11 cellular contexts compared by ENCODE assay signal in genomic region chr18:57533399-57533884, GRCh38. TPM values are rescaled to one million over a fixed set of nuclear protein-coding genes. Genes with fewer than 3 reads are reported as not detected.
DNase-seq lines count a peak whose midpoint lies in the region; ATAC-seq and TF ChIP-seq lines count a peak whose summit lies in the region.
"Had no signal": no experiment of that assay in that cellular context is flagged by ENCODE, and none has a peak within 500 bp of the region (broad histone marks: within the 10 kb centered on the region; RNA-seq: fewer than 3 reads in every experiment).

No MANE protein-coding gene starts in this region.

- H3K9me3 Mint-ChIP-seq in naive thymus-derived CD8-positive, alpha-beta T cell: no peaks in the 10 kb centered on the region

- TF ChIP-seq EP300 in esophagus muscularis mucosa (IDR thresholded peaks at IDR 0.05): no peak

- POLR2A ChIA-PET in naive thymus-derived CD8-positive, alpha-beta T cell (lab: Charles Lee): no interaction called here

- peaks cover 0 to 6% (median 0%) of the 10 kb centered on the region in 4 donors for H3K27me3 ChIP-seq in esophagus muscularis mucosa
- H3K27me3 ChIP-seq: stomach had no signal

- no peaks in the 10 kb centered on the region for H3K9me3 ChIP-seq in esophagus muscularis mucosa
- H3K9me3 ChIP-seq: stomach had no signal

- H3K27me3 Mint-ChIP-seq in naive thymus-derived CD8-positive, alpha-beta T cell: peaks cover 0 to 11% (median 5%) of the 10 kb centered on the region in 5 donors

- peak; percentile 7 for DNase-seq in AG08395 (ENCODE audit: low spot score)
- peak; percentile 3 for DNase-seq in M059J (ENCODE audit: low read depth)
- DNase-seq in cardiac fibroblast (ENCODE audit: low read depth in 2 of 2): peak; percentile 5 to 28
- peak; percentile 14 for DNase-seq in iris pigment epithelial cell (ENCODE audit: low read depth)
- DNase-seq in naive thymus-derived CD8-positive, alpha-beta T cell: no peak
- no peak for DNase-seq in esophagus muscularis mucosa (ENCODE audit: extremely low spot score)
- DNase-seq in SIG-M5 treated with dmso at 0.1 percent for 504 hours (lab: John Stamatoyannopoulos, UW; ENCODE audit: unreplicated experiment): no peak
- DNase-seq: foreskin keratinocyte, NCI-H524, stomach had no signal

- H3K36me3 ChIP-seq in esophagus muscularis mucosa: no peaks in the 10 kb centered on the region
- H3K36me3 ChIP-seq: stomach had no signal

- intact Hi-C loops in esophagus muscularis mucosa (cut with DNase I): no loop called here

- H3K4me1 Mint-ChIP-seq in naive thymus-derived CD8-positive, alpha-beta T cell: no peaks in the 10 kb centered on the region

- WGBS in esophagus muscularis mucosa: 42% methylated on average over 9 of the region's 9 CpGs

- no peak for ATAC-seq in naive thymus-derived CD8-positive, alpha-beta T cell
- no peak for ATAC-seq in GM18870 (IDR thresholded peaks at IDR 0.05; ENCODE audit: unreplicated experiment)
- ATAC-seq: foreskin keratinocyte had no signal

- no peaks in the 10 kb centered on the region for H3K36me3 Mint-ChIP-seq in naive thymus-derived CD8-positive, alpha-beta T cell

- TF ChIP-seq POLR2A in esophagus muscularis mucosa (IDR thresholded peaks at IDR 0.05; ENCODE audit: low read depth): no peak

- TF ChIP-seq CTCF in cardiac fibroblast (IDR thresholded peaks at IDR 0.05; ENCODE audit: low read depth, low read length) (no peak), esophagus muscularis mucosa (IDR thresholded peaks at IDR 0.05) (no peak)

- H3K4me1 ChIP-seq in esophagus muscularis mucosa: peaks cover 0 to 16% (median 6%) of the 10 kb centered on the region in 4 donors
- H3K4me1 ChIP-seq: foreskin keratinocyte had no signal

- H3K4me3 Mint-ChIP-seq in naive thymus-derived CD8-positive, alpha-beta T cell: no peak overlapping the region

- H3K4me3 ChIP-seq in cardiac fibroblast (replicated peaks in 1 of 2; ENCODE audit: low read depth in 2 of 2, low read length in 2 of 2) (no peak overlapping the region), esophagus muscularis mucosa (no peak overlapping the region)
- H3K4me3 ChIP-seq: stomach had no signal

- H3K27ac ChIP-seq in esophagus muscularis mucosa (replicated peaks in 1 of 4): peak overlapping the region in 1 of 4 donors; percentile 28
- H3K27ac ChIP-seq: foreskin keratinocyte, stomach had no signal

- H3K27ac Mint-ChIP-seq in naive thymus-derived CD8-positive, alpha-beta T cell: no peak overlapping the region

RNA-seq across cellular contexts. Expression of gene FECH, which starts 53.1 kb away (rescaled TPM):
- 37.8 and 51.3 TPM in 2 replicates for total RNA-seq in M059J (2014; rRNA removed; shearing (Covaris generic))
- total RNA-seq in naive thymus-derived CD8-positive, alpha-beta T cell: 10 to 100 TPM; 16.8 to 18.0 TPM
- polyA plus RNA-seq in naive thymus-derived CD8-positive, alpha-beta T cell: 10 to 100 TPM; 16.5 to 24.5 (median 22.9) TPM
- total RNA-seq in esophagus muscularis mucosa: 10 to 100 TPM; 24.1 to 37.2 (median 29.2) TPM

Comparison
In these comparisons a context has a peak if more than half of its experiments do, and no peak if none do; other contexts are left out.
1. DNase-seq: peak in AG08395 (single experiment), M059J (single experiment), cardiac fibroblast (2 of 2) and iris pigment epithelial cell (single experiment); none in naive thymus-derived CD8-positive, alpha-beta T cell (0 of 10), esophagus muscularis mucosa (single experiment) and SIG-M5 treated with dmso at 0.1 percent for 504 hours (single experiment).